Comparison of ENCODE assay signal across 2 cellular contexts in the genomic region with DNA sequence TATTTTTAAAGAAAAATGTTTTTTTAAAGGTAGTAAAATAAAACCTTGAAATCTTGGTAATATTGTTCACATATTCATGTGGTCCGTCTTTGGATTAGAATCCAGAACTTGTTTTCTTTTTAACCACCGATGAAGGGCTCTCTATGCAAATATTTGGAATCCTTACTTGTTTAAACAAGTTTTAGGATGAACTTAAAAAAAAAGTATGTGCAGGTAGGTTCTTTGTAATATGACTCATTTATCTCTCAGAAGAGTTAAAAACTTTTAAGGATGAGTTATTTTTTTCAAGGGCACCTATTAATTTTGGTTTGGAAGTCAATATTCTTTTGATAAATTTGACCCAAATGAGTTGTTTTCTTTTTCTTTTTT.
TF ChIP-seq lines count a peak whose summit lies in the region.

No MANE protein-coding gene starts in this region.

TF ChIP-seq in A549, 52 proteins besides CTCF, POLR2A, EP300 and RAD21 (continued from another document):
- TF ChIP-seq MAFK (IDR thresholded peaks at IDR 0.05; ENCODE audit: partially characterized antibody) (no peak), RNF2 (IDR thresholded peaks at IDR 0.05; ENCODE audit: borderline replicate concordance, low read depth) (no peak), HOXB5 (CRISPR knock-in tag; IDR thresholded peaks at IDR 0.05) (no peak), RFX5 (IDR thresholded peaks at IDR 0.05) (no peak), MAX (IDR thresholded peaks at IDR 0.05) (no peak)
TF ChIP-seq in A549: peak in this region for 0.

TF ChIP-seq in liver, 16 proteins besides CTCF, POLR2A, EP300 and RAD21:
- no peak for TF ChIP-seq REST (IDR thresholded peaks at IDR 0.05)
- TF ChIP-seq FOXA2 (IDR thresholded peaks at IDR 0.05), result peak; percentile 26
- peak; percentile 22 for TF ChIP-seq YY1 (IDR thresholded peaks at IDR 0.05)
- TF ChIP-seq JUND (IDR thresholded peaks at IDR 0.05), result peak in 1 of 2 donors; percentile 26
- TF ChIP-seq FOXA1 (IDR thresholded peaks at IDR 0.05), result peak; percentile 25
- TF ChIP-seq SP1 (IDR thresholded peaks at IDR 0.05), result no peak
- peak; percentile 34 for TF ChIP-seq MAX (IDR thresholded peaks at IDR 0.05)
- TF ChIP-seq HNF4A (conservative IDR thresholded peaks at IDR 0.05), result peak in 1 of 2 donors; percentile 48
- TF ChIP-seq HNF4G (IDR thresholded peaks at IDR 0.05), result no peak
- peak in 1 of 2 donors; percentile 32 for TF ChIP-seq RXRA (IDR thresholded peaks at IDR 0.05)
- no peak for TF ChIP-seq NR2F2 (IDR thresholded peaks at IDR 0.05)
TF ChIP-seq in liver: peak in this region for 7.
